Comparison of ENCODE assay signal across 10 cellular contexts in genomic region chr10:107626862-107627261, GRCh38.
"Had no signal": no experiment of that assay in that cellular context is flagged by ENCODE, and none has a peak within 500 bp of the region (broad histone marks: within the 10 kb centered on the region; RNA-seq: fewer than 3 reads in every experiment).

No MANE protein-coding gene starts in this region.

- ATAC-seq: HCT116, K562 had no signal

- H3K4me1 ChIP-seq: HAP-1 had no signal

- DNase-seq: GM23248, GOT3, H7, HFFc6, IMR-90, KG1 had no signal

- H3K36me3 ChIP-seq: HAP-1 had no signal

- H3K9me3 ChIP-seq: HAP-1 had no signal

- H3K4me3 ChIP-seq: GM23248, HAP-1, K562 had no signal

- H3K27ac ChIP-seq: GM23248 had no signal

- FAIRE-seq: HTR-8/SVneo, K562 had no signal
